1 cellular context compared by ENCODE assay signal in genomic region chr6:33000053-33000452, GRCh38.
TF ChIP-seq lines count a peak whose summit lies in the region.

No MANE protein-coding gene starts in this region.

TF ChIP-seq in K562, 482 proteins besides CTCF, POLR2A, EP300 and RAD21:
- TF ChIP-seq CTBP1 (IDR thresholded peaks at IDR 0.05; ENCODE audit: borderline replicate concordance) (peak; percentile 62; the same call in 1 of the 2 replicates), SMC3 (conservative IDR thresholded peaks at IDR 0.05; ENCODE audit: insufficient read depth, low read depth, low read length) (peak; percentile 42; the same call in 1 of the 2 replicates), SPI1 (IDR thresholded peaks at IDR 0.05; ENCODE audit: borderline replicate concordance, low read depth, low read length) (peak; percentile 89), TRIM25 (IDR thresholded peaks at IDR 0.05; ENCODE audit: borderline replicate concordance) (no peak), CTCFL (IDR thresholded peaks at IDR 0.05; ENCODE audit: borderline replicate concordance, insufficient read depth, low read depth, low read length, poor library complexity, severe bottlenecking) (peak; percentile 75), CXXC5 (CRISPR knock-in tag; IDR thresholded peaks at IDR 0.05) (0 out of 2 replicates have a peak, but pooled peaks have one; percentile 14), JUND (IDR thresholded peaks at IDR 0.05; ENCODE audit: borderline replicate concordance, low read depth, low read length) (no peak), JUND (tag; IDR thresholded peaks at IDR 0.05; ENCODE audit: borderline replicate concordance, low read depth, low read length) (no peak; the same call in 2 of the 3 replicates), ESRRA (IDR thresholded peaks at IDR 0.05; ENCODE audit: borderline replicate concordance, low read depth) (peak; percentile 67; the same call in 1 of the 2 replicates)
